In the genomic region with DNA sequence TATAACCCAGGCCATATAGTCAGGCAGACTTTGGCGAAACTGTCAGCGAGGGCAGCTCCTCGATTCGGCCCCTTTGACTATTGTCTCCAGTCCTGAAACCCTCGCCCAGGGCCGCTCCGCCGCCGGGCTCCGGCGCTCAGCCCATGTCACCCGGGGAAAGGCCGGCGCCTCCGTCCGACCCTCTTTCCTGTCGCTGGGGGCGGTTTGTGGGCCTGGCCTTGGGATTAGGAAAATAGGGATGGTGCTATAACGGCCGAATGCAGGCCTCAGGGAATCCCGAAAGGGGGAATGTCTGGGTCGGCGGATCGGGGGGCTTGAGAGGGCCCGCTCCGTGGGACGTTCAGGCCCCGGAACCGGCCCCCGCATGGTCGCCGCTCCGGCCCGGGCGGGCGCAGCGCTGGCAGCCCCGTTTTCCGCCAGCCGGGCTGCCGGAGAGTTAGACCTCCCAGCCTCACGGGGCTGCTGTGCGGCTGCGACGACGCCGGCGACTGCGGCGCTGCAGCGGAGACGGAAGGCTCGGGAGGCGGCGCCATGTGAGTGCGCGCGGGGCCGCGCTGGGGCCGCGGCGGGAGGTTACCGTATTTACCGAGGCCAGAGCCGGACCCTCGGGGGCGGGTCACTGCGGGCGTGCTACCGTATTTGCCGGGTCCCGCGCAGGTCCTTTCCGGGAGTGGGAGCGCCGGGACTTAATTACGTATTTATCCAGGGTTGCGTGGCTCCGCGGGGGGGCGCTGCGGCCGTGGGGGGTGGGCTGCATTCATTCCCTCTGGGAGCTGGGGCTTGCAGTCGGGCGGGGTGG, we compare ENCODE assay signal across 8 cellular contexts. TPM values are rescaled to one million over a fixed set of nuclear protein-coding genes. Genes with fewer than 3 reads are reported as not detected.
DNase-seq lines count a peak whose midpoint lies in the region; ATAC-seq and TF ChIP-seq lines count a peak whose summit lies in the region.

No MANE protein-coding gene starts in this region.

- H3K4me1 Mint-ChIP-seq in activated CD8-positive, alpha-beta T cell treated with anti-CD3 and anti-CD28 coated beads, Interleukin-2, amount 10 ng/mL, durations not matched to agents 7 days and 5 days (ENCODE audit: low read depth), result peaks cover 49% of the 10 kb centered on the region

- CTCF ChIA-PET in BJ (lab: Yijun Ruan, JAX), result interaction anchor here (0.8 to 2.3 kb wide), 3 partner anchors 17 to 49 kb away, joined by 4 to 8 read pairs (median 4); no protein-coding TSS in a partner anchor
- CTCF ChIA-PET in activated CD8-positive, alpha-beta T cell treated with anti-CD3 and anti-CD28 coated beads, Interleukin-2, amount 10 ng/mL, durations not matched to agents 7 days and 5 days (lab: Charles Lee), result interaction anchor here (0.7 to 4.7 kb wide), 17 partner anchors 11 to 50 kb away, joined by 3 to 36 read pairs (median 5); a partner anchor contains a TSS

- H3K4me1 ChIP-seq in ectodermal cell (ENCODE audit: control insufficient read depth, insufficient read depth, low read length), result peaks cover 52% of the 10 kb centered on the region

- ATAC-seq in GM19035 (IDR thresholded peaks at IDR 0.05; ENCODE audit: unreplicated experiment), result peak; percentile 75
- peak; percentile 39 for ATAC-seq in HG03196 (IDR thresholded peaks at IDR 0.05; ENCODE audit: unreplicated experiment)
- peak; percentile 83 for ATAC-seq in activated CD8-positive, alpha-beta T cell treated with anti-CD3 and anti-CD28 coated beads, Interleukin-2, amount 10 ng/mL, durations not matched to agents 7 days and 5 days

- no peaks in the 10 kb centered on the region for H3K9me3 ChIP-seq in ectodermal cell (ENCODE audit: control insufficient read depth, low read length)

- WGBS in ectodermal cell, 2 experiments, result 2 to 3% methylated on average over 86 of the region's 86 CpGs

- H3K27ac ChIP-seq in ectodermal cell (ENCODE audit: insufficient read depth, low read depth, low read length, poor library complexity, severe bottlenecking), result peak overlapping the region; percentile 70

- H3K36me3 ChIP-seq in BJ (ENCODE audit: control insufficient read depth, insufficient read depth, low read length), result peaks cover 2% of the 10 kb centered on the region; the same call in 1 of the 2 replicates
- no peaks in the 10 kb centered on the region for H3K36me3 ChIP-seq in ectodermal cell (ENCODE audit: control insufficient read depth, insufficient read depth, low read length)

- DNase-seq in BJ (ENCODE audit: low read depth) (no peak), NCI-H69 (lab: John Stamatoyannopoulos, UW) (peak; percentile 97), medulla oblongata (ENCODE audit: extremely low spot score) (peak; percentile 92)
- peak; percentile 85 for DNase-seq in activated CD8-positive, alpha-beta T cell treated with anti-CD3 and anti-CD28 coated beads, Interleukin-2, amount 10 ng/mL, durations not matched to agents 7 days and 5 days
- DNase-seq in stimulated activated CD4-positive, alpha-beta T cell treated with anti-CD3 and anti-CD28 coated beads, TNF-alpha, amount 100 ng/mL, for 24 hours (ENCODE audit: low read depth in 3 of 3), result peak; percentile 41 to 76 (median 56)

- peak overlapping the region; percentile 97 for H3K27ac Mint-ChIP-seq in activated CD8-positive, alpha-beta T cell treated with anti-CD3 and anti-CD28 coated beads, Interleukin-2, amount 10 ng/mL, durations not matched to agents 7 days and 5 days

- no peaks in the 10 kb centered on the region for H3K27me3 ChIP-seq in BJ (ENCODE audit: control insufficient read depth, insufficient read depth, low read length)
- H3K27me3 ChIP-seq in ectodermal cell (ENCODE audit: control insufficient read depth, insufficient read depth, low read length, poor library complexity, severe bottlenecking), result no peaks in the 10 kb centered on the region

- peak overlapping the region; percentile 70 for H3K4me3 ChIP-seq in BJ (ENCODE audit: low read depth, low read length)
- H3K4me3 ChIP-seq in ectodermal cell (ENCODE audit: insufficient read depth, low read depth, low read length), result peak overlapping the region; percentile 57

- POLR2A ChIA-PET in BJ (lab: Charles Lee), result no interaction called here
- POLR2A ChIA-PET in activated CD8-positive, alpha-beta T cell treated with anti-CD3 and anti-CD28 coated beads, Interleukin-2, amount 10 ng/mL, durations not matched to agents 7 days and 5 days (lab: Charles Lee), result interaction anchor here (0.6 to 1.7 kb wide), 10 partner anchors 13 to 1470 kb away, joined by 3 to 9 read pairs (median 4); a partner anchor contains a TSS

- H3K27me3 Mint-ChIP-seq in activated CD8-positive, alpha-beta T cell treated with anti-CD3 and anti-CD28 coated beads, Interleukin-2, amount 10 ng/mL, durations not matched to agents 7 days and 5 days (ENCODE audit: low read depth), result no peaks in the 10 kb centered on the region

- H3K4me3 Mint-ChIP-seq in activated CD8-positive, alpha-beta T cell treated with anti-CD3 and anti-CD28 coated beads, Interleukin-2, amount 10 ng/mL, durations not matched to agents 7 days and 5 days, result peak overlapping the region; percentile 94

- no peaks in the 10 kb centered on the region for H3K9me3 Mint-ChIP-seq in activated CD8-positive, alpha-beta T cell treated with anti-CD3 and anti-CD28 coated beads, Interleukin-2, amount 10 ng/mL, durations not matched to agents 7 days and 5 days (ENCODE audit: insufficient read depth)

- peaks cover 13% of the 10 kb centered on the region for H3K36me3 Mint-ChIP-seq in activated CD8-positive, alpha-beta T cell treated with anti-CD3 and anti-CD28 coated beads, Interleukin-2, amount 10 ng/mL, durations not matched to agents 7 days and 5 days (ENCODE audit: low read depth)

- peak; percentile 32; the same call in 1 of the 2 replicates for TF ChIP-seq CTCF in BJ (IDR thresholded peaks at IDR 0.05; ENCODE audit: insufficient read depth, low read depth, low read length)

RNA-seq across cellular contexts. Expression of a gene that starts 25.9 kb away (rescaled TPM):
- 1.6 and 2.1 TPM in 2 replicates for polyA plus RNA-seq in BJ (2011; rRNA removed)
- polyA minus RNA-seq in BJ (2011; rRNA and poly(A)+ RNA removed), result 0.57 and 1.00 TPM in 2 replicates
- 1 to 10 TPM; 6.7 to 7.7 TPM for total RNA-seq in activated CD8-positive, alpha-beta T cell treated with anti-CD3 and anti-CD28 coated beads, Interleukin-2, amount 10 ng/mL, durations not matched to agents 7 days and 5 days
- 16.7 TPM for polyA plus RNA-seq in ectodermal cell (2013, experiment 1 of 4)
- 14.4 TPM for polyA plus RNA-seq in ectodermal cell (2013, experiment 2 of 4)
- polyA plus RNA-seq in ectodermal cell (2013, experiment 3 of 4), result 16.5 TPM
- polyA plus RNA-seq in ectodermal cell (2013, experiment 4 of 4), result 15.2 TPM

RNA-seq across cellular contexts. Expression of a gene that starts 36.4 kb away (rescaled TPM):
- polyA plus RNA-seq in BJ (2011; rRNA removed), result 41.3 and 65.7 TPM in 2 replicates
- polyA minus RNA-seq in BJ (2011; rRNA and poly(A)+ RNA removed), result 23.7 and 37.6 TPM in 2 replicates
- 10 to 100 TPM; 40.9 to 43.1 TPM for total RNA-seq in activated CD8-positive, alpha-beta T cell treated with anti-CD3 and anti-CD28 coated beads, Interleukin-2, amount 10 ng/mL, durations not matched to agents 7 days and 5 days
- 75.3 TPM for polyA plus RNA-seq in ectodermal cell (2013, experiment 1 of 4)
- 83.3 TPM for polyA plus RNA-seq in ectodermal cell (2013, experiment 2 of 4)
- polyA plus RNA-seq in ectodermal cell (2013, experiment 3 of 4), result 73.8 TPM
- polyA plus RNA-seq in ectodermal cell (2013, experiment 4 of 4), result 79.6 TPM

RNA-seq across cellular contexts. Expression of a gene that starts 45.4 kb away (rescaled TPM):
- polyA plus RNA-seq in BJ (2011; rRNA removed), result not detected in 2 replicates
- not detected in 2 replicates for polyA minus RNA-seq in BJ (2011; rRNA and poly(A)+ RNA removed)
- total RNA-seq in activated CD8-positive, alpha-beta T cell treated with anti-CD3 and anti-CD28 coated beads, Interleukin-2, amount 10 ng/mL, durations not matched to agents 7 days and 5 days, result 10 to 100 TPM; 21.5 to 22.3 TPM
- polyA plus RNA-seq in ectodermal cell (2013, experiment 1 of 4), result not detected
- not detected for polyA plus RNA-seq in ectodermal cell (2013, experiment 2 of 4)
- not detected for polyA plus RNA-seq in ectodermal cell (2013, experiment 3 of 4)
- not detected for polyA plus RNA-seq in ectodermal cell (2013, experiment 4 of 4)
